Comparison of ENCODE assay signal across 15 cellular contexts in the genomic region with DNA sequence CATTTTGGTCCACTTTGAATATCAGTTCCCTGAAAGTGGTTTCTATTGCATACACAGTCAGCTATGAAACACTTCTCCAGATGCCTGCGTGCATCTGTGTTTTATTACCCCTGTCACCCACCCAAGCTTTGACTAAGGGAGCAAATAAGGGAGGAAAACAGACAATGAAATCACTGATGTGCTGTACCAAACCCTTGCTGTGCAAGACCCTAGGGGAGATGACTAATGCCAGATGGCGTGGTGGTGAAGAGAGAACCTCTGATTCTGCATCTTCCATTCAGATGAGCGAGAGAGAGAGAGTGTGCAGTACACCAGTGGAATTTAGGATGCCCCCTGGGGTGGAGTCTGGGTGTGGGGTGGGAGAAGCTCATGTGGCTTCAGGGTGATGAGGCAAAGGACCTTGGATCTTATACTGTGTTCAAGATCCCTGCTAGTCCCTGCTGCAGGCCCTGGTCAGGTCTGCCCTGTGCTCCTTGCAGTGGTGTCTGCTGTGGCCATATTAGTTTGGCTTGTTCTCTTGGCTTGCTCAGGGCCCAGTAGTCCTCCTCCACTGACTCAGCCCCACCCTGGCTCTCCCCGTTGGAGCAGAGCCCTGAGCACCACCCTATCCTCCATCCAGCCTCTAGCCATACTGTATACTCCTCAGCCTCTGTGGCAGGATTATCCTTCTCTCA. TPM values are rescaled to one million over a fixed set of nuclear protein-coding genes. Genes with fewer than 3 reads are reported as not detected.
DNase-seq lines count a peak whose midpoint lies in the region; ATAC-seq and TF ChIP-seq lines count a peak whose summit lies in the region.
"Had no signal": no experiment of that assay in that cellular context is flagged by ENCODE, and none has a peak within 500 bp of the region (broad histone marks: within the 10 kb centered on the region; RNA-seq: fewer than 3 reads in every experiment).

No MANE protein-coding gene starts in this region.

- DNase-seq in HFFc6 (peak; percentile 76), MCF 10A (ENCODE audit: unreplicated experiment) (peak; percentile 18), iris pigment epithelial cell (ENCODE audit: low read depth) (peak; percentile 17), suprapubic skin (ENCODE audit: low spot score in 2 of 2) (peak in 1 of 2 donors; percentile 83), substantia nigra (lab: John Stamatoyannopoulos, UW) (no peak)
- DNase-seq: activated CD4-positive, alpha-beta T cell treated with anti-CD3 and anti-CD28 coated beads, Interleukin-2, amount 50 U/mL, for 48 hours; DMS79; NCI-H524; right lobe of liver had no signal

- H3K27ac ChIP-seq in suprapubic skin (peak overlapping the region; percentile 39), substantia nigra (ENCODE audit: low read depth, low read length, poor library complexity, severe bottlenecking) (no peak overlapping the region)
- H3K27ac ChIP-seq: right lobe of liver, SK-N-MC had no signal

- TF ChIP-seq CTCF in HFFc6 (IDR thresholded peaks at IDR 0.05) (no peak), MCF 10A (IDR thresholded peaks at IDR 0.05; ENCODE audit: unreplicated experiment) (no peak), suprapubic skin (IDR thresholded peaks at IDR 0.05) (no peak)

- H3K9me3 Mint-ChIP-seq in HFFc6 (no peaks in the 10 kb centered on the region), MCF 10A (ENCODE audit: unreplicated experiment) (no peaks in the 10 kb centered on the region)
- H3K9me3 Mint-ChIP-seq: memory B cell had no signal

- H3K9me3 ChIP-seq in suprapubic skin: no peaks in the 10 kb centered on the region
- H3K9me3 ChIP-seq: right lobe of liver had no signal

- no peaks in the 10 kb centered on the region for H3K27me3 ChIP-seq in suprapubic skin
- H3K27me3 ChIP-seq: right lobe of liver had no signal

- no peak overlapping the region for H3K4me3 ChIP-seq in suprapubic skin
- H3K4me3 ChIP-seq: right lobe of liver, SK-N-MC had no signal

- no peak for TF ChIP-seq POLR2A in suprapubic skin (IDR thresholded peaks at IDR 0.05)
- no peak for TF ChIP-seq POLR2A in GM18505 (IDR thresholded peaks at IDR 0.05; ENCODE audit: borderline replicate concordance, extremely low read depth, insufficient read depth, insufficient read length)

- no peak for ATAC-seq in HG02870 (IDR thresholded peaks at IDR 0.05; ENCODE audit: unreplicated experiment)
- no peak for ATAC-seq in GM18868 (IDR thresholded peaks at IDR 0.05; ENCODE audit: unreplicated experiment)
- no peak for ATAC-seq in GM18505 (IDR thresholded peaks at IDR 0.05; ENCODE audit: unreplicated experiment)

- H3K36me3 ChIP-seq in suprapubic skin: no peaks in the 10 kb centered on the region
- H3K36me3 ChIP-seq: right lobe of liver had no signal

- H3K4me1 Mint-ChIP-seq in HFFc6 (ENCODE audit: low read depth) (peaks cover 14% of the 10 kb centered on the region), MCF 10A (ENCODE audit: insufficient read depth, unreplicated experiment) (no peaks in the 10 kb centered on the region)
- H3K4me1 Mint-ChIP-seq: memory B cell had no signal

- CTCF ChIA-PET in MCF 10A (lab: Yijun Ruan, JAX): interaction anchor here (1.5 to 5.9 kb wide), 4 partner anchors 9 to 22 kb away, joined by 5 to 58 read pairs (median 26); no protein-coding TSS in a partner anchor

- H3K27me3 Mint-ChIP-seq in HFFc6 (ENCODE audit: insufficient read depth) (peaks cover 1% of the 10 kb centered on the region), MCF 10A (ENCODE audit: insufficient read depth, unreplicated experiment) (no peaks in the 10 kb centered on the region)

- BruUV-seq in MCF 10A (replicated peaks; lab: Mats Ljungman, UMichigan): no TSS peak

- H3K4me3 Mint-ChIP-seq in HFFc6 (no peak overlapping the region), MCF 10A (ENCODE audit: unreplicated experiment) (no peak overlapping the region)
- H3K4me3 Mint-ChIP-seq: memory B cell had no signal

- 43% methylated on average over 4 of the region's 4 CpGs for WGBS in suprapubic skin

- H3K27ac Mint-ChIP-seq in HFFc6: peak overlapping the region; percentile 12
- peak overlapping the region; percentile 21 for H3K27ac Mint-ChIP-seq in MCF 10A (ENCODE audit: low read depth, unreplicated experiment)
- H3K27ac Mint-ChIP-seq: memory B cell had no signal

- no peaks in the 10 kb centered on the region for H3K4me1 ChIP-seq in suprapubic skin
- H3K4me1 ChIP-seq: right lobe of liver had no signal

- TF ChIP-seq EP300 in suprapubic skin (IDR thresholded peaks at IDR 0.05): no peak

- intact Hi-C loops in MCF 10A (cut with micrococcal nuclease): no loop called here

- no peaks in the 10 kb centered on the region for H3K36me3 Mint-ChIP-seq in HFFc6 (ENCODE audit: low read depth)
- H3K36me3 Mint-ChIP-seq in MCF 10A (ENCODE audit: insufficient read depth, unreplicated experiment): no peaks in the 10 kb centered on the region
- H3K36me3 Mint-ChIP-seq: memory B cell had no signal

- POLR2A ChIA-PET in MCF 10A (lab: Yijun Ruan, JAX): no interaction called here

RNA-seq across cellular contexts. Expression of gene CLCA1, which starts 18.5 kb away (rescaled TPM):
- not detected for total RNA-seq in HFFc6 (2021; fragmentation: NEBNext Ultra II Directional; extraction: Animal tissue kit (Norgen Biotek cat#: 25700))
- total RNA-seq in MCF 10A (2022) (not detected in 2 replicates), suprapubic skin (not detected)
- total RNA-seq: endothelial cell of umbilical vein, right lobe of liver had no signal

RNA-seq across cellular contexts. Expression of gene CLCA4, which starts 59.6 kb away (rescaled TPM):
- under 1 TPM in 1 of 6 experiments, not detected in 5; 0.17 TPM for total RNA-seq in HFFc6 (2021; fragmentation: NEBNext Ultra II Directional; extraction: Animal tissue kit (Norgen Biotek cat#: 25700))
- total RNA-seq in MCF 10A (2022): not detected in 2 replicates
- total RNA-seq in suprapubic skin: 1 to 10 TPM; 1.4 to 2.3 (median 1.6) TPM
- total RNA-seq: endothelial cell of umbilical vein had no signal

Comparison
In these comparisons a context has a peak if more than half of its experiments do, and no peak if none do; other contexts are left out.
1. DNase-seq: peak in HFFc6 (single experiment), MCF 10A (single experiment) and iris pigment epithelial cell (single experiment); none in substantia nigra (0 of 49).